ENCODE assay signal across 6 cellular contexts in the genomic region with DNA sequence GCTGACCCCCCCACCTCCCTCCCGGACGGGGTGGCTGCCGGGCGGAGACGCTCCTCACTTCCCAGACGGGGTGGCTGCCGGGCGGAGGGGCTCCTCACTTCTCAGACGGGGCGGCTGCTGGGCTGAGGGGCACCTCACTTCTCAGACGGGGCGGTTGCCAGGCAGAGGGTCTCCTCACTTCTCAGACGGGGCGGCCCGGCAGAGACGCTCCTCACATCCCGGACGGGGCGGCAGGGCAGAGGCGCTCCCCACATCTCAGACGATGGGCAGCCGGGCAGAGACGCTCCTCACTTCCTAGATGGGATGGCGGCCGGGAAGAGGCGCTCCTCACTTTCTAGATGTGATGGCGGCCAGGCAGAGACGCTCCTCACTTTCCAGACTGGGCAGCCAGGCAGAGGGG. TPM values are rescaled to one million over a fixed set of nuclear protein-coding genes. Genes with fewer than 3 reads are reported as not detected.
"Had no signal": no experiment of that assay in that cellular context is flagged by ENCODE, and none has a peak within 500 bp of the region (broad histone marks: within the 10 kb centered on the region; RNA-seq: fewer than 3 reads in every experiment).

No MANE protein-coding gene starts in this region.

RNA-seq across cellular contexts. Expression of a gene that starts 53.6 kb away (rescaled TPM):
- total RNA-seq: suprapubic skin, thoracic aorta, transverse colon, upper lobe of right lung, ureter, vagina had no signal
